Comparison of ENCODE assay signal across 28 cellular contexts in the genomic region with DNA sequence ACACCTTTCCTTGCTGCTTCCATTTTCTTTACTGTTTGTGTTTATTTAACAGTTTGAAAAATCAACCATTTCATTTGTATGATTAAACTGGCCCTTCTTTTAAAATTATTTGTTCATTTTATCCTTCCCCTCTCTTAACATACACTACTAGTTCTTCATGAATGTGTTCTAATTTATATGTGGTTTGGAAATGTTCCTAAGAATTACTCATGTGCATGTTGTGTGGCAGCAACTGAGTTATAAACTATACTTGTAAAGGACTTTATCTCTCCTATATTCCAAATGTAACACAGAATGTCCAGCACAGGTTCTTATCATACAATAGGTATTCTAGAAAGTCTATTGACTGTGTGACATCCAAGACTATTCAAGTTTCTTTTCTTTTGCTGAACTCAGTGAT.
DNase-seq lines count a peak whose midpoint lies in the region; ATAC-seq, FAIRE-seq and TF ChIP-seq lines count a peak whose summit lies in the region.
"Had no signal": no experiment of that assay in that cellular context is flagged by ENCODE, and none has a peak within 500 bp of the region (broad histone marks: within the 10 kb centered on the region; RNA-seq: fewer than 3 reads in every experiment).

No MANE protein-coding gene starts in this region.

- ATAC-seq in GM18498 (IDR thresholded peaks at IDR 0.05; ENCODE audit: unreplicated experiment): no peak
- ATAC-seq: GM12878; K562; left lobe of liver; sciatic nerve; stimulated activated naive B cell treated with anti-CD40 and anti-IgM and Interleukin-4, amounts not matched to agents 10 μg/mL and 1 μg/mL and 100 μg/mL, for 72 hours; T-helper 17 cell had no signal

- no peaks in the 10 kb centered on the region for H3K9me3 Mint-ChIP-seq in CD14-positive monocyte
- H3K9me3 Mint-ChIP-seq: activated naive CD8-positive, alpha-beta T cell treated with anti-CD3 and anti-CD28 coated beads, Interleukin-2, amount 10 ng/mL, durations not matched to agents 7 days and 5 days; activated T-cell treated with anti-CD3 and anti-CD28 coated beads, Interleukin-2, amount 50 U/mL, for 24 hours; brain had no signal

- peaks cover 0 to 2% (median 0%) of the 10 kb centered on the region in 3 donors for H3K27me3 Mint-ChIP-seq in CD14-positive monocyte (ENCODE audit: low read depth in 3 of 3)
- H3K27me3 Mint-ChIP-seq: activated naive CD8-positive, alpha-beta T cell treated with anti-CD3 and anti-CD28 coated beads, Interleukin-2, amount 10 ng/mL, durations not matched to agents 7 days and 5 days; activated T-cell treated with anti-CD3 and anti-CD28 coated beads, Interleukin-2, amount 50 U/mL, for 24 hours; brain; CD4-positive, CD25-positive, alpha-beta regulatory T cell; progenitor cell of endocrine pancreas; stimulated activated naive B cell treated with anti-CD40 and anti-IgM and Interleukin-4, amounts not matched to agents 10 μg/mL and 1 μg/mL and 100 μg/mL, for 72 hours; T-helper 17 cell had no signal

- H3K36me3 Mint-ChIP-seq in CD14-positive monocyte: no peaks in the 10 kb centered on the region
- H3K36me3 Mint-ChIP-seq: activated naive CD8-positive, alpha-beta T cell treated with anti-CD3 and anti-CD28 coated beads, Interleukin-2, amount 10 ng/mL, durations not matched to agents 7 days and 5 days; brain; CD4-positive, CD25-positive, alpha-beta regulatory T cell; stimulated activated naive B cell treated with anti-CD40 and anti-IgM and Interleukin-4, amounts not matched to agents 10 μg/mL and 1 μg/mL and 100 μg/mL, for 72 hours had no signal

- no peak overlapping the region for H3K4me3 Mint-ChIP-seq in CD14-positive monocyte
- H3K4me3 Mint-ChIP-seq: activated naive CD8-positive, alpha-beta T cell treated with anti-CD3 and anti-CD28 coated beads, Interleukin-2, amount 10 ng/mL, durations not matched to agents 7 days and 5 days; activated T-cell treated with anti-CD3 and anti-CD28 coated beads, Interleukin-2, amount 50 U/mL, for 24 hours; brain; CD4-positive, CD25-positive, alpha-beta regulatory T cell; stimulated activated naive B cell treated with anti-CD40 and anti-IgM and Interleukin-4, amounts not matched to agents 10 μg/mL and 1 μg/mL and 100 μg/mL, for 72 hours; T-helper 17 cell had no signal

- no peak for TF ChIP-seq POLR2A in H54 (IDR thresholded peaks at IDR 0.05; ENCODE audit: low read depth, low read length)

- peaks cover 6% of the 10 kb centered on the region for H3K4me1 Mint-ChIP-seq in CD14-positive monocyte
- H3K4me1 Mint-ChIP-seq: activated naive CD8-positive, alpha-beta T cell treated with anti-CD3 and anti-CD28 coated beads, Interleukin-2, amount 10 ng/mL, durations not matched to agents 7 days and 5 days; brain; CD4-positive, CD25-positive, alpha-beta regulatory T cell; T-helper 17 cell had no signal

- H3K4me3 ChIP-seq in adipocyte (ENCODE audit: low read length): no peak overlapping the region
- H3K4me3 ChIP-seq in skeletal muscle cell (ENCODE audit: low read depth, low read length): no peak overlapping the region
- H3K4me3 ChIP-seq: GM12878, K562, MG63, suprapubic skin had no signal

- no peak overlapping the region for H3K9ac ChIP-seq in adipocyte (ENCODE audit: low read length)

- no peaks in the 10 kb centered on the region for H3K4me1 ChIP-seq in adipocyte (ENCODE audit: control insufficient read depth, insufficient read depth, low read length)
- H3K4me1 ChIP-seq: suprapubic skin had no signal

- TF ChIP-seq CTCF in CD14-positive monocyte (IDR thresholded peaks at IDR 0.05): no peak
- TF ChIP-seq CTCF in GM20000 (IDR thresholded peaks at IDR 0.05; ENCODE audit: extremely low read depth, missing control alignments): no peak

- H3K27ac Mint-ChIP-seq in CD14-positive monocyte: no peak overlapping the region
- H3K27ac Mint-ChIP-seq: activated naive CD8-positive, alpha-beta T cell treated with anti-CD3 and anti-CD28 coated beads, Interleukin-2, amount 10 ng/mL, durations not matched to agents 7 days and 5 days; activated T-cell treated with anti-CD3 and anti-CD28 coated beads, Interleukin-2, amount 50 U/mL, for 24 hours; brain; CD4-positive, CD25-positive, alpha-beta regulatory T cell; progenitor cell of endocrine pancreas; stimulated activated naive B cell treated with anti-CD40 and anti-IgM and Interleukin-4, amounts not matched to agents 10 μg/mL and 1 μg/mL and 100 μg/mL, for 72 hours; T-helper 17 cell had no signal

- no peaks in the 10 kb centered on the region for H3K27me3 ChIP-seq in adipocyte (replicated peaks; ENCODE audit: control insufficient read depth, insufficient read depth, low read length)
- H3K27me3 ChIP-seq: MG63, suprapubic skin had no signal

- peak; percentile 41 for FAIRE-seq in H54 (lab: Jason Lieb, UNC)
- FAIRE-seq: GM12878, K562 had no signal

- intact Hi-C loops in CD14-positive monocyte (cut with micrococcal nuclease): no loop called here

- H3K9me3 ChIP-seq in adipocyte (ENCODE audit: control insufficient read depth, low read length): no peaks in the 10 kb centered on the region
- H3K9me3 ChIP-seq: MG63, suprapubic skin had no signal

- no peak for DNase-seq in H54 (ENCODE audit: insufficient read length, low spot score)
- DNase-seq in adipocyte (ENCODE audit: low read depth): peak; percentile 56
- DNase-seq in fibroblast of gingiva (ENCODE audit: low read depth): peak; percentile 9
- peak; percentile 22 for DNase-seq in skeletal muscle cell (ENCODE audit: low read depth)
- no peak for DNase-seq in SW 1271 (lab: John Stamatoyannopoulos, UW)
- no peak for DNase-seq in CD14-positive monocyte (ENCODE audit: low spot score)
- no peak for DNase-seq in GM20000 (ENCODE audit: low spot score)
- DNase-seq: activated CD4-positive, alpha-beta T cell treated with anti-CD3 and anti-CD28 coated beads for 1 hour; activated gamma-delta T cell; activated naive CD8-positive, alpha-beta T cell treated with anti-CD3 and anti-CD28 coated beads, Interleukin-2, amount 10 ng/mL, durations not matched to agents 7 days and 5 days; activated T-cell treated with anti-CD3 and anti-CD28 coated beads, Interleukin-2, amount 50 U/mL, for 24 hours; CD4-positive, CD25-positive, alpha-beta regulatory T cell; effector CD8-positive, alpha-beta T cell; GOT3; MG63; NCI-H1417; NCI-H2081; NCI-H748 treated with DMSO at 0.1 percent for 48 hours; stimulated activated naive B cell treated with anti-CD40 and anti-IgM and Interleukin-4, amounts not matched to agents 10 μg/mL and 1 μg/mL and 100 μg/mL, for 72 hours; T-helper 17 cell had no signal

- no peaks in the 10 kb centered on the region for H3K36me3 ChIP-seq in adipocyte (ENCODE audit: control insufficient read depth, insufficient read depth, low read length, severe bottlenecking)
- H3K36me3 ChIP-seq: MG63, suprapubic skin had no signal

Comparison
In these comparisons a context has a peak if more than half of its experiments do, and no peak if none do; other contexts are left out.
1. DNase-seq: peak in adipocyte (single experiment), fibroblast of gingiva (single experiment) and skeletal muscle cell (single experiment); none in H54 (single experiment), SW 1271 (0 of 2), CD14-positive monocyte (single experiment) and GM20000 (single experiment).